ENCODE assay signal across 7 cellular contexts in genomic region chr3:50617096-50617791, GRCh38. TPM values are rescaled to one million over a fixed set of nuclear protein-coding genes. Genes with fewer than 3 reads are reported as not detected.
DNase-seq lines count a peak whose midpoint lies in the region; ATAC-seq and TF ChIP-seq lines count a peak whose summit lies in the region.

Gene MAPKAPK3 (plus strand): TSS chr3:50617151. CDS start chr3:50617566, 415 bp downstream.

- H3K36me3 Mint-ChIP-seq in activated T-helper 2 cell treated with anti-CD3 and anti-CD28 coated beads, Interferon-gamma antibody, Interleukin-2, Interleukin-4, amounts not matched to agents 10 μg/mL and 5 μg/mL and 100 μg/mL, durations not matched to agents 14 hours and 24 hours and 36 hours (ENCODE audit: low read depth), result peaks cover 78% of the 10 kb centered on the region

- peak; percentile 13 for ATAC-seq in GM21723 (IDR thresholded peaks at IDR 0.05; ENCODE audit: unreplicated experiment)
- peak; percentile 21 for ATAC-seq in Right ventricle myocardium superior (ENCODE audit: poor library complexity)

- no peaks in the 10 kb centered on the region for H3K27me3 Mint-ChIP-seq in activated T-helper 2 cell treated with anti-CD3 and anti-CD28 coated beads, Interferon-gamma antibody, Interleukin-2, Interleukin-4, amounts not matched to agents 10 μg/mL and 5 μg/mL and 100 μg/mL, durations not matched to agents 14 hours and 24 hours and 36 hours (ENCODE audit: low read depth)

- peak within 1 kb of the TSS; percentile 98 for H3K9ac ChIP-seq in Loucy (ENCODE audit: low read depth, low read length, poor library complexity, severe bottlenecking)

- peak within 1 kb of the TSS; percentile 97 for H3K4me2 ChIP-seq in Loucy (ENCODE audit: low read depth, low read length, poor library complexity, severe bottlenecking)

- TF ChIP-seq CTCF in GM12874 (IDR thresholded peaks at IDR 0.05; ENCODE audit: insufficient read depth, low read depth, low read length), result 0 out of 2 replicates have a peak, but pooled peaks have one; percentile 10
- peak; percentile 13; the same call in 1 of the 2 replicates for TF ChIP-seq CTCF in Loucy (conservative IDR thresholded peaks at IDR 0.05; ENCODE audit: low read length)

- H3K4me1 Mint-ChIP-seq in activated T-helper 2 cell treated with anti-CD3 and anti-CD28 coated beads, Interferon-gamma antibody, Interleukin-2, Interleukin-4, amounts not matched to agents 10 μg/mL and 5 μg/mL and 100 μg/mL, durations not matched to agents 14 hours and 24 hours and 36 hours (ENCODE audit: low read depth), result peaks cover 58% of the 10 kb centered on the region

- peak within 1 kb of the TSS; percentile 92 for H3K27ac Mint-ChIP-seq in activated T-helper 2 cell treated with anti-CD3 and anti-CD28 coated beads, Interferon-gamma antibody, Interleukin-2, Interleukin-4, amounts not matched to agents 10 μg/mL and 5 μg/mL and 100 μg/mL, durations not matched to agents 14 hours and 24 hours and 36 hours

- no peaks in the 10 kb centered on the region for H4K20me1 ChIP-seq in Loucy (ENCODE audit: insufficient read depth, low read length, poor library complexity, severe bottlenecking)

- H3K79me2 ChIP-seq in Loucy (ENCODE audit: insufficient read depth, low read length), result peaks cover 50% of the 10 kb centered on the region

- H3K4me3 Mint-ChIP-seq in activated T-helper 2 cell treated with anti-CD3 and anti-CD28 coated beads, Interferon-gamma antibody, Interleukin-2, Interleukin-4, amounts not matched to agents 10 μg/mL and 5 μg/mL and 100 μg/mL, durations not matched to agents 14 hours and 24 hours and 36 hours (ENCODE audit: low read depth), result peak within 1 kb of the TSS; percentile 95

- 0 out of 2 replicates have a peak, but pooled peaks cover 2% of the 10 kb centered on the region for H3K36me3 ChIP-seq in Loucy (ENCODE audit: insufficient read depth, low read length)

- no peaks in the 10 kb centered on the region for H3K9me2 ChIP-seq in Loucy (replicated peaks; ENCODE audit: low read depth, low read length)

- no peaks in the 10 kb centered on the region for H3K9me3 ChIP-seq in Loucy (ENCODE audit: insufficient read depth, low read depth, low read length)

- H3F3A ChIP-seq in Loucy (ENCODE audit: low read depth), result peaks cover 6% of the 10 kb centered on the region; the same call in 1 of the 2 replicates

- H3K27me3 ChIP-seq in Loucy (ENCODE audit: insufficient read depth, low read length, poor library complexity, severe bottlenecking), result peaks cover 7% of the 10 kb centered on the region

- intact Hi-C loops in activated T-helper 2 cell treated with anti-CD3 and anti-CD28 coated beads, Interferon-gamma antibody, Interleukin-2, Interleukin-4, amounts not matched to agents 10 μg/mL and 5 μg/mL and 100 μg/mL, durations not matched to agents 14 hours and 24 hours and 36 hours (cut with micrococcal nuclease), result loop anchor here (5.0 to 10.0 kb wide), 3 partner anchors 265 to 1068 kb away; partner anchors contain the start of genes CYB561D2 and NPRL2
- intact Hi-C loops in Right ventricle myocardium superior (cut with DNase I), result loop anchor here (2.0 to 5.0 kb wide), 3 partner anchors 36 to 770 kb away; partner anchors contain the start of gene MANF

- H3K4me3 ChIP-seq in Loucy (ENCODE audit: low read length, poor library complexity, severe bottlenecking), result peak within 1 kb of the TSS; percentile 97

- H3K9me3 Mint-ChIP-seq in activated T-helper 2 cell treated with anti-CD3 and anti-CD28 coated beads, Interferon-gamma antibody, Interleukin-2, Interleukin-4, amounts not matched to agents 10 μg/mL and 5 μg/mL and 100 μg/mL, durations not matched to agents 14 hours and 24 hours and 36 hours, result no peaks in the 10 kb centered on the region

- H3K4me1 ChIP-seq in Loucy (ENCODE audit: insufficient read depth, low read length, poor library complexity, severe bottlenecking), result peaks cover 41% of the 10 kb centered on the region

- DNase-seq in activated T-helper 2 cell treated with anti-CD3 and anti-CD28 coated beads, Interferon-gamma antibody, Interleukin-2, Interleukin-4, amounts not matched to agents 10 μg/mL and 5 μg/mL and 100 μg/mL, durations not matched to agents 14 hours and 24 hours and 36 hours (ENCODE audit: low spot score), result no peak
- DNase-seq in Right ventricle myocardium superior (peak; percentile 76), pulmonary artery endothelial cell (ENCODE audit: low read depth, low spot score) (no peak), NCI-H524 treated with DMSO at 0.1 percent for 48 hours (lab: John Stamatoyannopoulos, UW) (no peak)

- H2AFZ ChIP-seq in Loucy (ENCODE audit: low read length), result peak within 1 kb of the TSS; percentile 83

RNA-seq across cellular contexts. Expression of gene MAPKAPK3, which starts in this region (rescaled TPM):
- 178 and 190 TPM in 2 replicates for total RNA-seq in activated T-helper 2 cell treated with anti-CD3 and anti-CD28 coated beads, Interferon-gamma antibody, Interleukin-2, Interleukin-4, amounts not matched to agents 10 μg/mL and 5 μg/mL and 100 μg/mL, durations not matched to agents 14 hours and 24 hours and 36 hours
- total RNA-seq in Right ventricle myocardium superior (430 TPM), pulmonary artery endothelial cell (18.9 and 32.4 TPM in 2 replicates)
